Comparison of ENCODE assay signal across 1 cellular context in the genomic region with DNA sequence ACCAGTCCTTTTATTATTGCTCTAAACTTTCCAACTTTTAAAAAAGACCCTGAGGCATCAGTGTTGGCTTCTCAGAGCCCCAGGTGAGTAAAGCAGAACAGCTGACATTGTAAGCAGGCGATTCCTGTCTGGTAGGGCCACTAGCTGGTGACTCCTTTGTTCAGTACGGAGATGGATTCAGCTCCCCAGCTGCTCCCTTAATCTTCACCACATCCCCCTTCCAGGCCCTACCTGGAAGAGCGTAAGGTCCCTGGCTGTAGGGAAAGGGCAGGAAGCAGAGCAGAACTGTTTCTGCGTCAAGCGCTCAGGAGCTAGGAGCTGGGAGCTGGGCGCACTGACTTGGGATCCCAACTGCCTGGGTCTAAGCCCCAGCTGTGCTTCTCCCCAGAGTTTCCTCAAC.
TF ChIP-seq lines count a peak whose summit lies in the region.

No MANE protein-coding gene starts in this region.

TF ChIP-seq in H1, 55 proteins besides CTCF, POLR2A, EP300 and RAD21:
- TF ChIP-seq SAP30 (IDR thresholded peaks at IDR 0.05; ENCODE audit: insufficient read depth, insufficient replicate concordance, low read length) = no peak
- TF ChIP-seq SUZ12 (IDR thresholded peaks at IDR 0.05; ENCODE audit: low read length) = no peak
- TF ChIP-seq, protein P1, sequence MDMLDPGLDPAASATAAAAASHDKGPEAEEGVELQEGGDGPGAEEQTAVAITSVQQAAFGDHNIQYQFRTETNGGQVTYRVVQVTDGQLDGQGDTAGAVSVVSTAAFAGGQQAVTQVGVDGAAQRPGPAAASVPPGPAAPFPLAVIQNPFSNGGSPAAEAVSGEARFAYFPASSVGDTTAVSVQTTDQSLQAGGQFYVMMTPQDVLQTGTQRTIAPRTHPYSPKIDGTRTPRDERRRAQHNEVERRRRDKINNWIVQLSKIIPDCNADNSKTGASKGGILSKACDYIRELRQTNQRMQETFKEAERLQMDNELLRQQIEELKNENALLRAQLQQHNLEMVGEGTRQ (IDR thresholded peaks at IDR 0.05; ENCODE audit: low read length) = no peak
- no peak for TF ChIP-seq BRCA1 (IDR thresholded peaks at IDR 0.05; ENCODE audit: low read depth, low read length)
- TF ChIP-seq, protein P2, sequence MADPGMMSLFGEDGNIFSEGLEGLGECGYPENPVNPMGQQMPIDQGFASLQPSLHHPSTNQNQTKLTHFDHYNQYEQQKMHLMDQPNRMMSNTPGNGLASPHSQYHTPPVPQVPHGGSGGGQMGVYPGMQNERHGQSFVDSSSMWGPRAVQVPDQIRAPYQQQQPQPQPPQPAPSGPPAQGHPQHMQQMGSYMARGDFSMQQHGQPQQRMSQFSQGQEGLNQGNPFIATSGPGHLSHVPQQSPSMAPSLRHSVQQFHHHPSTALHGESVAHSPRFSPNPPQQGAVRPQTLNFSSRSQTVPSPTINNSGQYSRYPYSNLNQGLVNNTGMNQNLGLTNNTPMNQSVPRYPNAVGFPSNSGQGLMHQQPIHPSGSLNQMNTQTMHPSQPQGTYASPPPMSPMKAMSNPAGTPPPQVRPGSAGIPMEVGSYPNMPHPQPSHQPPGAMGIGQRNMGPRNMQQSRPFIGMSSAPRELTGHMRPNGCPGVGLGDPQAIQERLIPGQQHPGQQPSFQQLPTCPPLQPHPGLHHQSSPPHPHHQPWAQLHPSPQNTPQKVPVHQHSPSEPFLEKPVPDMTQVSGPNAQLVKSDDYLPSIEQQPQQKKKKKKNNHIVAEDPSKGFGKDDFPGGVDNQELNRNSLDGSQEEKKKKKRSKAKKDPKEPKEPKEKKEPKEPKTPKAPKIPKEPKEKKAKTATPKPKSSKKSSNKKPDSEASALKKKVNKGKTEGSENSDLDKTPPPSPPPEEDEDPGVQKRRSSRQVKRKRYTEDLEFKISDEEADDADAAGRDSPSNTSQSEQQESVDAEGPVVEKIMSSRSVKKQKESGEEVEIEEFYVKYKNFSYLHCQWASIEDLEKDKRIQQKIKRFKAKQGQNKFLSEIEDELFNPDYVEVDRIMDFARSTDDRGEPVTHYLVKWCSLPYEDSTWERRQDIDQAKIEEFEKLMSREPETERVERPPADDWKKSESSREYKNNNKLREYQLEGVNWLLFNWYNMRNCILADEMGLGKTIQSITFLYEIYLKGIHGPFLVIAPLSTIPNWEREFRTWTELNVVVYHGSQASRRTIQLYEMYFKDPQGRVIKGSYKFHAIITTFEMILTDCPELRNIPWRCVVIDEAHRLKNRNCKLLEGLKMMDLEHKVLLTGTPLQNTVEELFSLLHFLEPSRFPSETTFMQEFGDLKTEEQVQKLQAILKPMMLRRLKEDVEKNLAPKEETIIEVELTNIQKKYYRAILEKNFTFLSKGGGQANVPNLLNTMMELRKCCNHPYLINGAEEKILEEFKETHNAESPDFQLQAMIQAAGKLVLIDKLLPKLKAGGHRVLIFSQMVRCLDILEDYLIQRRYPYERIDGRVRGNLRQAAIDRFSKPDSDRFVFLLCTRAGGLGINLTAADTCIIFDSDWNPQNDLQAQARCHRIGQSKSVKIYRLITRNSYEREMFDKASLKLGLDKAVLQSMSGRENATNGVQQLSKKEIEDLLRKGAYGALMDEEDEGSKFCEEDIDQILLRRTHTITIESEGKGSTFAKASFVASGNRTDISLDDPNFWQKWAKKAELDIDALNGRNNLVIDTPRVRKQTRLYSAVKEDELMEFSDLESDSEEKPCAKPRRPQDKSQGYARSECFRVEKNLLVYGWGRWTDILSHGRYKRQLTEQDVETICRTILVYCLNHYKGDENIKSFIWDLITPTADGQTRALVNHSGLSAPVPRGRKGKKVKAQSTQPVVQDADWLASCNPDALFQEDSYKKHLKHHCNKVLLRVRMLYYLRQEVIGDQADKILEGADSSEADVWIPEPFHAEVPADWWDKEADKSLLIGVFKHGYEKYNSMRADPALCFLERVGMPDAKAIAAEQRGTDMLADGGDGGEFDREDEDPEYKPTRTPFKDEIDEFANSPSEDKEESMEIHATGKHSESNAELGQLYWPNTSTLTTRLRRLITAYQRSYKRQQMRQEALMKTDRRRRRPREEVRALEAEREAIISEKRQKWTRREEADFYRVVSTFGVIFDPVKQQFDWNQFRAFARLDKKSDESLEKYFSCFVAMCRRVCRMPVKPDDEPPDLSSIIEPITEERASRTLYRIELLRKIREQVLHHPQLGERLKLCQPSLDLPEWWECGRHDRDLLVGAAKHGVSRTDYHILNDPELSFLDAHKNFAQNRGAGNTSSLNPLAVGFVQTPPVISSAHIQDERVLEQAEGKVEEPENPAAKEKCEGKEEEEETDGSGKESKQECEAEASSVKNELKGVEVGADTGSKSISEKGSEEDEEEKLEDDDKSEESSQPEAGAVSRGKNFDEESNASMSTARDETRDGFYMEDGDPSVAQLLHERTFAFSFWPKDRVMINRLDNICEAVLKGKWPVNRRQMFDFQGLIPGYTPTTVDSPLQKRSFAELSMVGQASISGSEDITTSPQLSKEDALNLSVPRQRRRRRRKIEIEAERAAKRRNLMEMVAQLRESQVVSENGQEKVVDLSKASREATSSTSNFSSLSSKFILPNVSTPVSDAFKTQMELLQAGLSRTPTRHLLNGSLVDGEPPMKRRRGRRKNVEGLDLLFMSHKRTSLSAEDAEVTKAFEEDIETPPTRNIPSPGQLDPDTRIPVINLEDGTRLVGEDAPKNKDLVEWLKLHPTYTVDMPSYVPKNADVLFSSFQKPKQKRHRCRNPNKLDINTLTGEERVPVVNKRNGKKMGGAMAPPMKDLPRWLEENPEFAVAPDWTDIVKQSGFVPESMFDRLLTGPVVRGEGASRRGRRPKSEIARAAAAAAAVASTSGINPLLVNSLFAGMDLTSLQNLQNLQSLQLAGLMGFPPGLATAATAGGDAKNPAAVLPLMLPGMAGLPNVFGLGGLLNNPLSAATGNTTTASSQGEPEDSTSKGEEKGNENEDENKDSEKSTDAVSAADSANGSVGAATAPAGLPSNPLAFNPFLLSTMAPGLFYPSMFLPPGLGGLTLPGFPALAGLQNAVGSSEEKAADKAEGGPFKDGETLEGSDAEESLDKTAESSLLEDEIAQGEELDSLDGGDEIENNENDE (IDR thresholded peaks at IDR 0.05; ENCODE audit: insufficient replicate concordance, low read length) = no peak
- TF ChIP-seq ASH2L (IDR thresholded peaks at IDR 0.05; ENCODE audit: low read length) = peak; percentile 30
- no peak for TF ChIP-seq FOSL1 (IDR thresholded peaks at IDR 0.05; ENCODE audit: insufficient read depth, low read depth, low read length)
- no peak for TF ChIP-seq EZH2 (IDR thresholded peaks at IDR 0.05; ENCODE audit: low read depth, low read length, severe bottlenecking)
- no peak for TF ChIP-seq SP1 (IDR thresholded peaks at IDR 0.05; ENCODE audit: low read depth, low read length)
- no peak for TF ChIP-seq CHD2 (IDR thresholded peaks at IDR 0.05; ENCODE audit: low read length)
- TF ChIP-seq KDM1A (IDR thresholded peaks at IDR 0.05; ENCODE audit: borderline replicate concordance, low read length) = 0 out of 2 replicates have a peak, but pooled peaks have one; percentile 28
- peak; percentile 12 for TF ChIP-seq NANOG (IDR thresholded peaks at IDR 0.05; ENCODE audit: insufficient read depth, low read depth, low read length, poor library complexity, severe bottlenecking)
- 0 out of 2 replicates have a peak, but pooled peaks have one; percentile 22 for TF ChIP-seq TBP (IDR thresholded peaks at IDR 0.05; ENCODE audit: low read depth, low read length)
